30 cellular contexts compared by ENCODE assay signal in genomic region chr9:109290385-109290784, GRCh38. TPM values are rescaled to one million over a fixed set of nuclear protein-coding genes. Genes with fewer than 3 reads are reported as not detected.
"Had no signal": no experiment of that assay in that cellular context is flagged by ENCODE, and none has a peak within 500 bp of the region (broad histone marks: within the 10 kb centered on the region; RNA-seq: fewer than 3 reads in every experiment).

No MANE protein-coding gene starts in this region.

- ATAC-seq: heart right ventricle; left cardiac atrium; natural killer cell; right lobe of liver; stimulated activated memory B cell treated with anti-CD40 and anti-IgM and Interleukin-4, amounts not matched to agents 10 μg/mL and 1 μg/mL and 100 μg/mL, for 72 hours; stimulated activated naive CD8-positive, alpha-beta T cell treated with anti-CD3 and anti-CD28 coated beads, Interleukin-15, amount 100 ng/mL, for 72 hours had no signal

- H3K4me1 Mint-ChIP-seq: naive B cell; natural killer cell; neural progenitor cell; stimulated activated memory B cell treated with anti-CD40 and anti-IgM and Interleukin-4, amounts not matched to agents 10 μg/mL and 1 μg/mL and 100 μg/mL, for 72 hours had no signal

- FAIRE-seq: keratinocyte had no signal

- H3K9me3 ChIP-seq: heart right ventricle, left lung, lower lobe of right lung, neutrophil, right atrium auricular region, right lobe of liver, testis, tibial artery, uterus had no signal

- H2AFZ ChIP-seq: hepatocyte, neural progenitor cell had no signal

- H3K27me3 Mint-ChIP-seq: progenitor cell of endocrine pancreas; stimulated activated memory B cell treated with anti-CD40 and anti-IgM and Interleukin-4, amounts not matched to agents 10 μg/mL and 1 μg/mL and 100 μg/mL, for 72 hours had no signal

- H3K27ac ChIP-seq: heart right ventricle, hepatocyte, left lung, lower lobe of right lung, neural progenitor cell, neutrophil, right atrium auricular region, right lobe of liver, testis, tibial artery, uterus had no signal

- H3K27ac Mint-ChIP-seq: mesothelial cell of epicardium; naive B cell; natural killer cell; nephron progenitor cell; neural progenitor cell; progenitor cell of endocrine pancreas; stimulated activated memory B cell treated with anti-CD40 and anti-IgM and Interleukin-4, amounts not matched to agents 10 μg/mL and 1 μg/mL and 100 μg/mL, for 72 hours; stimulated activated naive CD8-positive, alpha-beta T cell treated with anti-CD3 and anti-CD28 coated beads, Interleukin-15, amount 100 ng/mL, for 72 hours had no signal

- H3K36me3 Mint-ChIP-seq: mesothelial cell of epicardium; naive B cell; natural killer cell; neural progenitor cell; stimulated activated memory B cell treated with anti-CD40 and anti-IgM and Interleukin-4, amounts not matched to agents 10 μg/mL and 1 μg/mL and 100 μg/mL, for 72 hours had no signal

- H3K4me3 Mint-ChIP-seq: mesothelial cell of epicardium; naive B cell; natural killer cell; nephron progenitor cell; neural progenitor cell; stimulated activated memory B cell treated with anti-CD40 and anti-IgM and Interleukin-4, amounts not matched to agents 10 μg/mL and 1 μg/mL and 100 μg/mL, for 72 hours; stimulated activated naive CD8-positive, alpha-beta T cell treated with anti-CD3 and anti-CD28 coated beads, Interleukin-15, amount 100 ng/mL, for 72 hours had no signal

- H3K4me2 ChIP-seq: hepatocyte, neural progenitor cell, smooth muscle cell had no signal

- H3K4me1 ChIP-seq: neural progenitor cell, uterus had no signal

- H3K27me3 ChIP-seq: heart right ventricle, hepatocyte, left lung, neural progenitor cell, right atrium auricular region, right lobe of liver, testis, uterus had no signal

- H3K36me3 ChIP-seq: heart right ventricle, left lung, lower lobe of right lung, neural progenitor cell, neutrophil, right atrium auricular region, right lobe of liver, tibial artery, uterus had no signal

- DNase-seq: heart right ventricle; kidney glomerular epithelial cell; left cardiac atrium; left lung; lower lobe of right lung; mesendoderm; naive B cell; natural killer cell; nephron progenitor cell; occipital lobe; right lobe of liver; stimulated activated CD4-positive, alpha-beta T cell treated with anti-CD3 and anti-CD28 coated beads, Interleukin-1b, Interleukin-23, amount 100 ng/mL, for 48 hours; stimulated activated CD4-positive, alpha-beta T cell treated with anti-CD3 and anti-CD28 coated beads, Interleukin-2, amount 100 ng/mL, for 48 hours; stimulated activated CD4-positive, alpha-beta T cell treated with anti-CD3 and anti-CD28 coated beads, Interleukin-4, amount 100 ng/mL, for 4 hours; stimulated activated CD8-positive, alpha-beta memory T cell treated with anti-CD3 and anti-CD28 coated beads, Interleukin-4, amount 100 ng/mL, for 48 hours; stimulated activated naive CD4-positive, alpha-beta T cell treated with Interleukin-2 at 50 U/mL for 16 hours; stimulated activated naive CD8-positive, alpha-beta T cell treated with anti-CD3 and anti-CD28 coated beads, Interleukin-15, amount 100 ng/mL, for 72 hours; testis; tibial artery; uterus had no signal

- H3K9me3 Mint-ChIP-seq: mesothelial cell of epicardium; natural killer cell; nephron progenitor cell; neural progenitor cell; stimulated activated memory B cell treated with anti-CD40 and anti-IgM and Interleukin-4, amounts not matched to agents 10 μg/mL and 1 μg/mL and 100 μg/mL, for 72 hours; stimulated activated naive CD8-positive, alpha-beta T cell treated with anti-CD3 and anti-CD28 coated beads, Interleukin-15, amount 100 ng/mL, for 72 hours had no signal

- H3K4me3 ChIP-seq: heart right ventricle, hepatocyte, left lung, lower lobe of right lung, neural progenitor cell, right atrium auricular region, right lobe of liver, smooth muscle cell, testis, tibial artery, uterus had no signal

RNA-seq across cellular contexts. Expression of gene EPB41L4B, which starts 30.5 kb away (rescaled TPM):
- total RNA-seq: mononuclear cell, natural killer cell had no signal
